Comparison of ENCODE assay signal across 9 cellular contexts in the genomic region with DNA sequence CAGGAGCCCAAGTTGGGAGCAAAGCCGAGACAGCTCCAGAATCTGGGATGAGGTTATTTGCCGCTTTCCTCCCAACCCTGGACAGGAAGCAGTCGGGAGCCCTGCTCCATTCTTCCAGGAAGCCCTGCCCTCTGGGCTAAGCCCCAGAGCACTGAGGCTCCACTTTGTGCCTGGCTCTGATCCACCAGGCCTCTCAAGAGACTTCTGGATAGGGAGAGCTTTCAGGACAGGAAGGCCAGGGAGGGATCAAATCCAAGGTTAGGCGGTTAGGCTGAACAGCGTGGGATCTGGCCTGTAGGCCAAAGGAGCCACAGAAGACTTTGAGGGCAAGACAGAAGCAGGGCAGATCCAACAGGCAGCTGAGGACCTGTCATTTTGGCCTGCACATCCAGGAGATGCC. TPM values are rescaled to one million over a fixed set of nuclear protein-coding genes. Genes with fewer than 3 reads are reported as not detected.
DNase-seq lines count a peak whose midpoint lies in the region; ATAC-seq, FAIRE-seq and TF ChIP-seq lines count a peak whose summit lies in the region.
"Had no signal": no experiment of that assay in that cellular context is flagged by ENCODE, and none has a peak within 500 bp of the region (broad histone marks: within the 10 kb centered on the region; RNA-seq: fewer than 3 reads in every experiment).

No MANE protein-coding gene starts in this region.

- H3K36me3 ChIP-seq in parathyroid adenoma (ENCODE audit: control insufficient read depth, insufficient read depth, low read length) = no peaks in the 10 kb centered on the region

- H3K9me3 ChIP-seq in parathyroid adenoma (ENCODE audit: control insufficient read depth, low read length) = no peaks in the 10 kb centered on the region

- H3K4me1 ChIP-seq in parathyroid adenoma = peaks cover 4% of the 10 kb centered on the region

- H3K27me3 ChIP-seq in parathyroid adenoma (ENCODE audit: control insufficient read depth, insufficient read depth, low read length) = no peaks in the 10 kb centered on the region

- no peak for FAIRE-seq in frontal cortex (lab: Jason Lieb, UNC)
- FAIRE-seq: colon had no signal

- no peak overlapping the region for H2AFZ ChIP-seq in parathyroid adenoma

- ATAC-seq in GM19463 (IDR thresholded peaks at IDR 0.05; ENCODE audit: unreplicated experiment) = no peak
- ATAC-seq in GM19397 (IDR thresholded peaks at IDR 0.05; ENCODE audit: unreplicated experiment) = no peak

- H3K9ac ChIP-seq in parathyroid adenoma = no peak overlapping the region

- peaks cover 2% of the 10 kb centered on the region for H3K79me2 ChIP-seq in parathyroid adenoma

- peak overlapping the region; percentile 89 for H3K27ac ChIP-seq in VCaP
- peak overlapping the region; percentile 83 for H3K27ac ChIP-seq in parathyroid adenoma

- peak; percentile 51 for DNase-seq in NCI-H2029 (lab: John Stamatoyannopoulos, UW)
- DNase-seq in NCI-H2029 treated with DMSO at 0.1 percent for 48 hours (lab: John Stamatoyannopoulos, UW) = no peak
- DNase-seq in frontal cortex (ENCODE audit: low spot score in 2 of 2) = peak; percentile 51 to 57
- no peak for DNase-seq in NCI-H748 (lab: John Stamatoyannopoulos, UW; ENCODE audit: unreplicated experiment)

- H3K4me2 ChIP-seq in parathyroid adenoma (ENCODE audit: low read length) = peak overlapping the region; percentile 90

- peak overlapping the region; percentile 65 for H3K4me3 ChIP-seq in parathyroid adenoma (ENCODE audit: low read depth, low read length)

- TF ChIP-seq CTCF in VCaP (conservative IDR thresholded peaks at IDR 0.05) (no peak), parathyroid adenoma (IDR thresholded peaks at IDR 0.05) (no peak)

RNA-seq across cellular contexts. Expression of a gene that starts 0.8 kb away (rescaled TPM):
- 24.1 TPM for total RNA-seq in frontal cortex

RNA-seq across cellular contexts. Expression of a gene that starts 3.3 kb away (rescaled TPM):
- 3.7 TPM for total RNA-seq in frontal cortex

Comparison
In these comparisons a context has a peak if more than half of its experiments do, and no peak if none do; other contexts are left out.
1. DNase-seq: peak in NCI-H2029 (single experiment) and frontal cortex (2 of 2); none in NCI-H2029 treated with DMSO at 0.1 percent for 48 hours (single experiment) and NCI-H748 (single experiment).